In genomic region chr7:48188776-48189520, GRCh38 we compare ENCODE assay signal across 2 cellular contexts.
TF ChIP-seq lines count a peak whose summit lies in the region.

No MANE protein-coding gene starts in this region.

TF ChIP-seq in SK-N-SH, 30 proteins besides CTCF, POLR2A, EP300 and RAD21 (continued from another document):
- TF ChIP-seq, protein P1, sequence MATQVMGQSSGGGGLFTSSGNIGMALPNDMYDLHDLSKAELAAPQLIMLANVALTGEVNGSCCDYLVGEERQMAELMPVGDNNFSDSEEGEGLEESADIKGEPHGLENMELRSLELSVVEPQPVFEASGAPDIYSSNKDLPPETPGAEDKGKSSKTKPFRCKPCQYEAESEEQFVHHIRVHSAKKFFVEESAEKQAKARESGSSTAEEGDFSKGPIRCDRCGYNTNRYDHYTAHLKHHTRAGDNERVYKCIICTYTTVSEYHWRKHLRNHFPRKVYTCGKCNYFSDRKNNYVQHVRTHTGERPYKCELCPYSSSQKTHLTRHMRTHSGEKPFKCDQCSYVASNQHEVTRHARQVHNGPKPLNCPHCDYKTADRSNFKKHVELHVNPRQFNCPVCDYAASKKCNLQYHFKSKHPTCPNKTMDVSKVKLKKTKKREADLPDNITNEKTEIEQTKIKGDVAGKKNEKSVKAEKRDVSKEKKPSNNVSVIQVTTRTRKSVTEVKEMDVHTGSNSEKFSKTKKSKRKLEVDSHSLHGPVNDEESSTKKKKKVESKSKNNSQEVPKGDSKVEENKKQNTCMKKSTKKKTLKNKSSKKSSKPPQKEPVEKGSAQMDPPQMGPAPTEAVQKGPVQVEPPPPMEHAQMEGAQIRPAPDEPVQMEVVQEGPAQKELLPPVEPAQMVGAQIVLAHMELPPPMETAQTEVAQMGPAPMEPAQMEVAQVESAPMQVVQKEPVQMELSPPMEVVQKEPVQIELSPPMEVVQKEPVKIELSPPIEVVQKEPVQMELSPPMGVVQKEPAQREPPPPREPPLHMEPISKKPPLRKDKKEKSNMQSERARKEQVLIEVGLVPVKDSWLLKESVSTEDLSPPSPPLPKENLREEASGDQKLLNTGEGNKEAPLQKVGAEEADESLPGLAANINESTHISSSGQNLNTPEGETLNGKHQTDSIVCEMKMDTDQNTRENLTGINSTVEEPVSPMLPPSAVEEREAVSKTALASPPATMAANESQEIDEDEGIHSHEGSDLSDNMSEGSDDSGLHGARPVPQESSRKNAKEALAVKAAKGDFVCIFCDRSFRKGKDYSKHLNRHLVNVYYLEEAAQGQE (IDR thresholded peaks at IDR 0.05; ENCODE audit: low read depth, low read length): no peak
- TF ChIP-seq TEAD4 (IDR thresholded peaks at IDR 0.05; ENCODE audit: borderline replicate concordance, insufficient read depth) (no peak), TCF12 (IDR thresholded peaks at IDR 0.05) (no peak), PBX3 (IDR thresholded peaks at IDR 0.05) (no peak), USF2 (IDR thresholded peaks at IDR 0.05; ENCODE audit: borderline replicate concordance, low read depth, low read length) (no peak)

TF ChIP-seq in SK-N-SH treated with all-trans-retinoic acid at 6 μM for 48 hours, 23 proteins besides CTCF, POLR2A, EP300 and RAD21 (continued from another document):
- no peak for TF ChIP-seq CREB5 (CRISPR knock-in tag; IDR thresholded peaks at IDR 0.05; ENCODE audit: low read depth)
- TF ChIP-seq ARNTL (CRISPR knock-in tag; IDR thresholded peaks at IDR 0.05; ENCODE audit: borderline replicate concordance, low read depth): no peak
- TF ChIP-seq OSR1 (CRISPR knock-in tag; IDR thresholded peaks at IDR 0.05): no peak
